In genomic region chr2:119704670-119705120, GRCh38 we compare ENCODE assay signal across 14 cellular contexts. TPM values are rescaled to one million over a fixed set of nuclear protein-coding genes. Genes with fewer than 3 reads are reported as not detected.
DNase-seq lines count a peak whose midpoint lies in the region; ATAC-seq and TF ChIP-seq lines count a peak whose summit lies in the region.
"Had no signal": no experiment of that assay in that cellular context is flagged by ENCODE, and none has a peak within 500 bp of the region (broad histone marks: within the 10 kb centered on the region; RNA-seq: fewer than 3 reads in every experiment).

No MANE protein-coding gene starts in this region.

- H3K4me2 ChIP-seq in BLaER1, result peak overlapping the region; percentile 48
- no peak overlapping the region for H3K4me2 ChIP-seq in fibroblast of lung (ENCODE audit: extremely low read depth, insufficient read depth, low read length)

- H3K9me3 ChIP-seq in BLaER1 (peaks cover 9% of the 10 kb centered on the region), fibroblast of lung (ENCODE audit: control insufficient read depth, insufficient read depth, low read depth, low read length) (no peaks in the 10 kb centered on the region)

- H3K4me1 ChIP-seq in BLaER1 (peaks cover 68% of the 10 kb centered on the region), fibroblast of lung (ENCODE audit: control insufficient read depth, extremely low read depth, insufficient read depth, low read length) (no peaks in the 10 kb centered on the region)

- ATAC-seq in HG02588 (IDR thresholded peaks at IDR 0.05; ENCODE audit: unreplicated experiment) (no peak), HG02884 (IDR thresholded peaks at IDR 0.05; ENCODE audit: unreplicated experiment) (no peak), GM21825 (IDR thresholded peaks at IDR 0.05; ENCODE audit: unreplicated experiment) (no peak)
- ATAC-seq: naive thymus-derived CD8-positive, alpha-beta T cell; right cardiac atrium had no signal

- H3K36me3 ChIP-seq in BLaER1 (no peaks in the 10 kb centered on the region), fibroblast of lung (ENCODE audit: control insufficient read depth, insufficient read depth, low read length) (no peaks in the 10 kb centered on the region)

- peak overlapping the region; percentile 49; the same call in 1 of the 2 replicates for H3K27ac ChIP-seq in BLaER1
- H3K27ac ChIP-seq in fibroblast of lung (ENCODE audit: insufficient read depth, low read length), result no peak overlapping the region
- H3K27ac ChIP-seq: C4-2B had no signal

- no peak for TF ChIP-seq CTCF in fibroblast of lung (conservative IDR thresholded peaks at IDR 0.05 in 1 of 2, IDR thresholded peaks at IDR 0.05 in 1 of 2; ENCODE audit: low read depth in 1 of 2, low read length in 2 of 2)

- H3K4me3 ChIP-seq in BLaER1 (no peak overlapping the region), fibroblast of lung (replicated peaks in 1 of 4; ENCODE audit: control extremely low read depth in 1 of 4, insufficient read depth in 1 of 4, low read depth in 3 of 4, low read length in 4 of 4) (no peak overlapping the region)

- H2AFZ ChIP-seq in fibroblast of lung (ENCODE audit: low read length), result no peak overlapping the region

- H4K20me1 ChIP-seq in BLaER1 (no peaks in the 10 kb centered on the region), fibroblast of lung (ENCODE audit: control insufficient read depth, extremely low read depth, insufficient read depth, low read length) (no peaks in the 10 kb centered on the region)

- no peaks in the 10 kb centered on the region for H3K79me2 ChIP-seq in fibroblast of lung (ENCODE audit: control insufficient read depth, insufficient read depth, low read length)

- H3K9ac ChIP-seq in BLaER1 (no peak overlapping the region; the same call in 1 of the 2 replicates), fibroblast of lung (ENCODE audit: insufficient read depth, low read length) (no peak overlapping the region)

- H3K27me3 ChIP-seq in BLaER1 (no peaks in the 10 kb centered on the region), fibroblast of lung (ENCODE audit: control insufficient read depth, insufficient read depth, low read length) (no peaks in the 10 kb centered on the region)

- peak; percentile 35 for DNase-seq in EH (ENCODE audit: low read depth)
- DNase-seq in LHCN-M2 (ENCODE audit: low read depth), result peak; percentile 43
- DNase-seq in fibroblast of lung (ENCODE audit: low read depth in 2 of 2), result peak; percentile 65 to 66
- DNase-seq in SIG-M5 treated with dmso at 0.1 percent for 504 hours (lab: John Stamatoyannopoulos, UW; ENCODE audit: unreplicated experiment), result no peak
- DNase-seq: activated CD4-positive, alpha-beta T cell treated with anti-CD3 and anti-CD28 coated beads, Interleukin-2, amount 50 U/mL, for 1 hour; naive thymus-derived CD8-positive, alpha-beta T cell; NCI-H1048; stimulated activated CD4-positive, alpha-beta T cell treated with anti-CD3 and anti-CD28 coated beads, Interleukin-2, amount 100 ng/mL, for 24 hours had no signal

RNA-seq across cellular contexts. Expression of gene TMEM177, which starts 25.7 kb away (rescaled TPM):
- total RNA-seq in LHCN-M2 (2014; rRNA removed) (17.1 and 18.8 TPM in 2 replicates), fibroblast of lung (5.6 and 6.1 TPM in 2 replicates)
- 8.8 TPM for polyA plus RNA-seq in LHCN-M2 (2012)
- polyA plus RNA-seq in fibroblast of lung, result 5.8 and 8.4 TPM in 2 replicates
- polyA plus RNA-seq in fibroblast of lung (2012), result 6.8 and 10.4 TPM in 2 replicates
- polyA minus RNA-seq in fibroblast of lung (ENCODE audit: low replicate concordance), result 10.0 and 11.8 TPM in 2 replicates

RNA-seq across cellular contexts. Expression of gene PTPN4, which starts 55.0 kb away (rescaled TPM):
- total RNA-seq in LHCN-M2 (2014; rRNA removed), result 13.6 and 17.5 TPM in 2 replicates
- polyA plus RNA-seq in LHCN-M2 (2012), result 2.9 TPM
- 18.0 and 22.3 TPM in 2 replicates for total RNA-seq in fibroblast of lung
- 5.3 and 6.0 TPM in 2 replicates for polyA plus RNA-seq in fibroblast of lung
- 5.2 and 6.1 TPM in 2 replicates for polyA plus RNA-seq in fibroblast of lung (2012)
- polyA minus RNA-seq in fibroblast of lung (ENCODE audit: low replicate concordance), result 5.2 and 5.7 TPM in 2 replicates
